37 cellular contexts compared by ENCODE assay signal in genomic region chr6:1577146-1577680, GRCh38. TPM values are rescaled to one million over a fixed set of nuclear protein-coding genes. Genes with fewer than 3 reads are reported as not detected.
"Had no signal": no experiment of that assay in that cellular context is flagged by ENCODE, and none has a peak within 500 bp of the region (broad histone marks: within the 10 kb centered on the region; RNA-seq: fewer than 3 reads in every experiment).

No MANE protein-coding gene starts in this region.

- H2AFZ ChIP-seq: PC-9 had no signal

- H3K36me3 Mint-ChIP-seq: activated CD4-positive, alpha-beta memory T cell treated with anti-CD3 and anti-CD28 coated beads for 36 hours; brain had no signal

- H3K27ac ChIP-seq: adrenal gland, cardiac muscle cell, KMS-11, PC-9, RWPE1, VCaP had no signal

- H3K27ac Mint-ChIP-seq: activated B cell treated with CpG ODN at 0.5 μM for 24 hours; activated CD4-positive, alpha-beta memory T cell treated with anti-CD3 and anti-CD28 coated beads for 36 hours; activated naive CD4-positive, alpha-beta T cell treated with anti-CD3 and anti-CD28 coated beads for 36 hours; activated naive CD4-positive, alpha-beta T cell treated with anti-CD3 and anti-CD28 coated beads, Interleukin-2, amount 50 U/mL, for 72 hours; activated T-helper 1 cell treated with anti-CD3 and anti-CD28 coated beads, Interleukin-12 subunit alpha, Interleukin-12 subunit beta, Interleukin-2, Interleukin-4 antibody, amounts not matched to agents 30 ng/mL and 10 ng/mL and 1 ng/mL, durations not matched to agents 14 hours and 24 hours and 36 hours had no signal

- H3K4me3 Mint-ChIP-seq: activated B cell treated with CpG ODN at 0.5 μM for 24 hours; activated CD4-positive, alpha-beta memory T cell treated with anti-CD3 and anti-CD28 coated beads for 36 hours; activated naive CD4-positive, alpha-beta T cell treated with anti-CD3 and anti-CD28 coated beads for 36 hours; activated T-cell treated with anti-CD3 and anti-CD28 coated beads, Interleukin-2, amount 50 U/mL, for 4 hours; activated T-helper 1 cell treated with anti-CD3 and anti-CD28 coated beads, Interleukin-12 subunit alpha, Interleukin-12 subunit beta, Interleukin-2, Interleukin-4 antibody, amounts not matched to agents 30 ng/mL and 10 ng/mL and 1 ng/mL, durations not matched to agents 14 hours and 24 hours and 36 hours; brain had no signal

- H3K4me3 ChIP-seq: adrenal gland, cardiac muscle cell, PC-9 had no signal

- H3K9me3 ChIP-seq: adrenal gland had no signal

- H3K9me3 Mint-ChIP-seq: activated B cell treated with CpG ODN at 0.5 μM for 24 hours; activated CD4-positive, alpha-beta memory T cell treated with anti-CD3 and anti-CD28 coated beads for 36 hours; activated naive CD4-positive, alpha-beta T cell treated with anti-CD3 and anti-CD28 coated beads for 36 hours; activated naive CD4-positive, alpha-beta T cell treated with anti-CD3 and anti-CD28 coated beads, Interleukin-2, amount 50 U/mL, for 72 hours; activated T-cell treated with anti-CD3 and anti-CD28 coated beads, Interleukin-2, amount 50 U/mL, for 4 hours; activated T-helper 1 cell treated with anti-CD3 and anti-CD28 coated beads, Interleukin-12 subunit alpha, Interleukin-12 subunit beta, Interleukin-2, Interleukin-4 antibody, amounts not matched to agents 30 ng/mL and 10 ng/mL and 1 ng/mL, durations not matched to agents 14 hours and 24 hours and 36 hours had no signal

- H3K36me3 ChIP-seq: adrenal gland, cardiac muscle cell had no signal

- DNase-seq: activated B cell treated with CpG ODN at 0.5 μM for 24 hours; activated CD4-positive, alpha-beta memory T cell treated with anti-CD3 and anti-CD28 coated beads for 36 hours; activated CD4-positive, alpha-beta T cell treated with anti-CD3 and anti-CD28 coated beads for 4 hours; activated CD4-positive, alpha-beta T cell treated with anti-CD3 and anti-CD28 coated beads, Interleukin-2, amount 50 U/mL, for 1 hour; activated CD4-positive, CD25-positive, alpha-beta regulatory T cell treated with anti-CD3 and anti-CD28 coated beads, Interleukin-2, amount 50 U/mL, for 72 hours; activated CD8-positive, alpha-beta memory T cell treated with anti-CD3 and anti-CD28 coated beads, Interleukin-2, amount 50 U/mL, for 4 hours; activated gamma-delta T cell treated with Interleukin-2 at 50 U/mL for 16 hours; activated naive CD4-positive, alpha-beta T cell treated with anti-CD3 and anti-CD28 coated beads for 36 hours; activated T-cell treated with anti-CD3 and anti-CD28 coated beads for 4 hours; activated T-cell treated with anti-CD3 and anti-CD28 coated beads, Interleukin-2, amount 50 U/mL, for 4 hours; adrenal gland; MM.1S; MV-4-11; NCI-H1092 treated with DMSO at 0.1 percent for 48 hours; NCI-H1417; NCI-H146; NCI-H187; NCI-H2029 treated with DMSO at 0.1 percent for 48 hours; NCI-H2107; NCI-H2171; NCI-H510A; NCI-H526; NCI-H748 treated with DMSO at 0.1 percent for 48 hours; PC-9; Right ventricle myocardium superior; SW 1271; T-helper 1 cell; T-helper 2 cell; T-helper 9 cell had no signal

- H3K4me2 ChIP-seq: KMS-11, PC-9 had no signal

- ATAC-seq: activated naive CD4-positive, alpha-beta T cell treated with anti-CD3 and anti-CD28 coated beads, Interleukin-2, amount 50 U/mL, for 72 hours; activated T-cell treated with anti-CD3 and anti-CD28 coated beads, Interleukin-2, amount 50 U/mL, for 4 hours had no signal

- H3K27me3 ChIP-seq: adrenal gland, cardiac muscle cell had no signal

- H3K4me1 ChIP-seq: adrenal gland had no signal

RNA-seq across cellular contexts. Expression of gene FOXC1, which starts 32.5 kb away (rescaled TPM):
- total RNA-seq: activated naive CD4-positive, alpha-beta T cell treated with anti-CD3 and anti-CD28 coated beads for 36 hours; OCI-LY7 had no signal
